21 cellular contexts compared by ENCODE assay signal in genomic region chr20:33418033-33418432, GRCh38. TPM values are rescaled to one million over a fixed set of nuclear protein-coding genes. Genes with fewer than 3 reads are reported as not detected.
DNase-seq lines count a peak whose midpoint lies in the region; ATAC-seq, FAIRE-seq and TF ChIP-seq lines count a peak whose summit lies in the region.
"Had no signal": no experiment of that assay in that cellular context is flagged by ENCODE, and none has a peak within 500 bp of the region (broad histone marks: within the 10 kb centered on the region; RNA-seq: fewer than 3 reads in every experiment).

No MANE protein-coding gene starts in this region.

- no peak for TF ChIP-seq RAD21 in H1 (IDR thresholded peaks at IDR 0.05 in 1 of 2, conservative IDR thresholded peaks at IDR 0.05 in 1 of 2; ENCODE audit: low read depth in 2 of 2, low read length in 2 of 2)

- no peak overlapping the region for H2BK12ac ChIP-seq in H1 (ENCODE audit: low read depth, low read length)

- H2AFZ ChIP-seq in H1 (ENCODE audit: low read length): no peak overlapping the region

- 86% methylated on average over 3 of the region's 3 CpGs; no CpG with 5 or more reads in 1 of the 2 experiments for WGBS in H1 (ENCODE audit: extremely low coverage in 1 of 2, insufficient coverage in 1 of 2, insufficient read length in 1 of 2, insufficient replicate concordance in 2 of 2, low coverage in 1 of 2, low lambda C conversion rate in 2 of 2, missing lambda C conversion rate in 1 of 2), 2 experiments

- CTCF ChIA-PET in H1 (lab: Charles Lee; ENCODE audit: partially characterized antibody): interaction anchor here (1.6 kb wide), 1 partner anchor 14 kb away, joined by 7 read pairs; no protein-coding TSS in a partner anchor
- CTCF ChIA-PET in activated CD4-positive, alpha-beta memory T cell treated with anti-CD3 and anti-CD28 coated beads for 36 hours (lab: Charles Lee): no interaction called here

- TF ChIP-seq POLR2A in H1 (IDR thresholded peaks at IDR 0.05; ENCODE audit: control extremely low read depth in 1 of 2, low read depth in 2 of 2, low read length in 2 of 2): no peak

- no peak overlapping the region for H3K23ac ChIP-seq in H1 (ENCODE audit: insufficient read length)

- H3K56ac ChIP-seq in H1 (replicated peaks; ENCODE audit: insufficient read length, low read depth, low read length): no peak overlapping the region

- no peaks in the 10 kb centered on the region for H4K20me1 ChIP-seq in H1 (replicated peaks in 1 of 2; ENCODE audit: control insufficient read depth in 1 of 2, insufficient read depth in 2 of 2, low read length in 2 of 2)

- H3K23me2 ChIP-seq in H1 (ENCODE audit: low read depth, low read length): no peaks in the 10 kb centered on the region

- H2BK5ac ChIP-seq in H1 (ENCODE audit: low read depth, low read length): no peak overlapping the region

- no peak overlapping the region for H3K18ac ChIP-seq in H1 (ENCODE audit: extremely low read depth, low read length)

- POLR2A ChIA-PET in H1 (lab: Charles Lee; ENCODE audit: partially characterized antibody): interaction anchor here (0.7 kb wide), 1 partner anchor 254 kb away, joined by 3 read pairs; no protein-coding TSS in a partner anchor
- POLR2A ChIA-PET in activated CD4-positive, alpha-beta memory T cell treated with anti-CD3 and anti-CD28 coated beads for 36 hours (lab: Charles Lee): no interaction called here

- no peaks in the 10 kb centered on the region for H3K4me1 Mint-ChIP-seq in activated CD4-positive, alpha-beta memory T cell treated with anti-CD3 and anti-CD28 coated beads for 36 hours (ENCODE audit: low read depth)
- H3K4me1 Mint-ChIP-seq: IgD-negative memory B cell had no signal

- TF ChIP-seq EP300 in H1 (IDR thresholded peaks at IDR 0.05; ENCODE audit: borderline replicate concordance in 1 of 2, low read depth in 2 of 2, low read length in 2 of 2): no peak

- FAIRE-seq in H1 (lab: Jason Lieb, UNC): no peak
- FAIRE-seq: HTR-8/SVneo had no signal

- no peak overlapping the region for H2BK15ac ChIP-seq in H1 (ENCODE audit: low read length)

- H3K4me3 Mint-ChIP-seq in activated CD4-positive, alpha-beta memory T cell treated with anti-CD3 and anti-CD28 coated beads for 36 hours: no peak overlapping the region
- H3K4me3 Mint-ChIP-seq: IgD-negative memory B cell had no signal

- intact Hi-C loops in left ventricle myocardium inferior (cut with micrococcal nuclease): no loop called here
- intact Hi-C loops in Right ventricle myocardium inferior (cut with DNase I): no loop called here
- intact Hi-C loops in activated CD4-positive, alpha-beta memory T cell treated with anti-CD3 and anti-CD28 coated beads for 36 hours (cut with micrococcal nuclease): no loop called here

- H2BK120ac ChIP-seq in H1 (replicated peaks; ENCODE audit: low read depth, low read length): no peak overlapping the region

- H3K36me3 Mint-ChIP-seq in activated CD4-positive, alpha-beta memory T cell treated with anti-CD3 and anti-CD28 coated beads for 36 hours: no peaks in the 10 kb centered on the region
- H3K36me3 Mint-ChIP-seq: IgD-negative memory B cell had no signal

- H3K14ac ChIP-seq in H1 (ENCODE audit: insufficient read length): no peak overlapping the region

- H4K5ac ChIP-seq in H1 (ENCODE audit: insufficient read length, low read depth, low read length): no peak overlapping the region

- no peak overlapping the region for H2BK20ac ChIP-seq in H1 (ENCODE audit: low read length)

- no peaks in the 10 kb centered on the region for H3K27me3 ChIP-seq in left ventricle myocardium inferior (ENCODE audit: low read depth)
- H3K27me3 ChIP-seq in H1 (replicated peaks in 1 of 4; ENCODE audit: control insufficient read depth in 3 of 4, extremely low read depth in 1 of 4, insufficient read depth in 3 of 4, low read length in 3 of 4): no peaks in the 10 kb centered on the region
- H3K27me3 ChIP-seq: SJCRH30 had no signal

- no peaks in the 10 kb centered on the region for H3K9me3 ChIP-seq in left ventricle myocardium inferior (replicated peaks)
- no peaks in the 10 kb centered on the region for H3K9me3 ChIP-seq in H1 (ENCODE audit: insufficient read depth in 2 of 2, low read depth in 1 of 2, low read length in 1 of 2)
- H3K9me3 ChIP-seq: SJCRH30 had no signal

- no peak overlapping the region for H3K9ac ChIP-seq in H1 (replicated peaks in 1 of 4; ENCODE audit: extremely low read depth in 1 of 4, low read depth in 3 of 4, low read length in 3 of 4)

- H3K4me3 ChIP-seq in left ventricle myocardium inferior (no peak overlapping the region), H1 (ENCODE audit: extremely low read depth in 1 of 4, insufficient read depth in 2 of 4, low read depth in 3 of 4, low read length in 4 of 4) (no peak overlapping the region), foreskin fibroblast (ENCODE audit: low read depth in 1 of 2, low read length in 2 of 2) (no peak overlapping the region)
- H3K4me3 ChIP-seq: SJCRH30 had no signal

- H2AK5ac ChIP-seq in H1 (ENCODE audit: low read depth, low read length): no peak overlapping the region

- H3K36me3 ChIP-seq in left ventricle myocardium inferior (peaks cover 25% of the 10 kb centered on the region), H1 (ENCODE audit: control insufficient read depth in 2 of 4, insufficient read depth in 4 of 4, low read length in 3 of 4) (no peaks in the 10 kb centered on the region)
- H3K36me3 ChIP-seq: SJCRH30 had no signal

- no peak overlapping the region for H4K91ac ChIP-seq in H1 (replicated peaks; ENCODE audit: insufficient read length, low read length)

- H3K4me2 ChIP-seq in H1 (ENCODE audit: insufficient read depth in 1 of 2, low read depth in 2 of 2, low read length in 2 of 2): no peak overlapping the region

- peak; percentile 46 for DNase-seq in DMS53 (lab: John Stamatoyannopoulos, UW)
- no peak for DNase-seq in DMS53 treated with DMSO at 0.1 percent for 48 hours (lab: John Stamatoyannopoulos, UW; ENCODE audit: unreplicated experiment)
- no peak for DNase-seq in left ventricle myocardium inferior
- DNase-seq in Right ventricle myocardium inferior (ENCODE audit: missing footprints): no peak
- no peak for DNase-seq in H1 (ENCODE audit: low read depth in 1 of 2, low spot score in 2 of 2)
- DNase-seq in activated CD4-positive, alpha-beta memory T cell treated with anti-CD3 and anti-CD28 coated beads for 36 hours: no peak
- no peak for DNase-seq in foreskin fibroblast
- no peak for DNase-seq in NCI-H510A treated with DMSO at 0.1 percent for 48 hours (lab: John Stamatoyannopoulos, UW)
- DNase-seq: AML-193, DND-41, HCEC 1CT, NCI-H1105, NCI-H2081 treated with DMSO at 0.1 percent for 48 hours, NCI-H510A, NCI-H774, RPMI8226, SJCRH30 had no signal

- peak overlapping the region; percentile 91 for H3K27ac ChIP-seq in left ventricle myocardium inferior (replicated peaks)
- H3K27ac ChIP-seq in H1 (ENCODE audit: low read depth, low read length): no peak overlapping the region
- H3K27ac ChIP-seq: 22Rv1, C4-2B, SJCRH30 had no signal

- no peak overlapping the region for H3K4ac ChIP-seq in H1 (replicated peaks; ENCODE audit: insufficient read length, low read depth, low read length)

- H3K27me3 Mint-ChIP-seq in activated CD4-positive, alpha-beta memory T cell treated with anti-CD3 and anti-CD28 coated beads for 36 hours: no peaks in the 10 kb centered on the region
- H3K27me3 Mint-ChIP-seq: IgD-negative memory B cell had no signal

- no peak for TF ChIP-seq CTCF in left ventricle myocardium inferior (IDR thresholded peaks at IDR 0.05; ENCODE audit: borderline replicate concordance)
- no peak for TF ChIP-seq CTCF in H1 (IDR thresholded peaks at IDR 0.05; ENCODE audit: control extremely low read depth in 1 of 3, insufficient read depth in 1 of 3, low read depth in 1 of 3, low read length in 3 of 3)
- TF ChIP-seq CTCF in foreskin fibroblast (IDR thresholded peaks at IDR 0.05; ENCODE audit: low read depth, low read length): no peak

- H3K9me3 Mint-ChIP-seq in activated CD4-positive, alpha-beta memory T cell treated with anti-CD3 and anti-CD28 coated beads for 36 hours: no peaks in the 10 kb centered on the region
- H3K9me3 Mint-ChIP-seq: IgD-negative memory B cell had no signal

- H3K79me1 ChIP-seq in H1 (ENCODE audit: low read depth, low read length): no peaks in the 10 kb centered on the region

- H4K8ac ChIP-seq in H1 (ENCODE audit: extremely low read depth, insufficient read depth, low read length): no peak overlapping the region

- no peak for ATAC-seq in Right ventricle myocardium inferior

- no peak overlapping the region for H3K27ac Mint-ChIP-seq in activated CD4-positive, alpha-beta memory T cell treated with anti-CD3 and anti-CD28 coated beads for 36 hours
- H3K27ac Mint-ChIP-seq: IgD-negative memory B cell had no signal

- peaks cover 68% of the 10 kb centered on the region for H3K4me1 ChIP-seq in left ventricle myocardium inferior
- H3K4me1 ChIP-seq in H1 (replicated peaks in 1 of 4; ENCODE audit: control insufficient read depth in 3 of 4, insufficient read depth in 4 of 4, low read length in 3 of 4): no peaks in the 10 kb centered on the region

- H3K79me2 ChIP-seq in H1 (ENCODE audit: control insufficient read depth in 1 of 2, insufficient read depth in 2 of 2, low read length in 2 of 2): no peaks in the 10 kb centered on the region

RNA-seq across cellular contexts. Expression of gene CDK5RAP1, which starts 16.7 kb away (rescaled TPM):
- total RNA-seq in left ventricle myocardium inferior: 19.9 TPM
- total RNA-seq in Right ventricle myocardium inferior: 18.3 TPM
- total RNA-seq in H1 (2021; fragmentation: NEBNext Ultra II Directional; extraction: Animal tissue kit (Norgen Biotek cat#: 25700)): 42.0 and 46.6 TPM in 2 replicates
- 37.8 and 42.4 TPM in 2 replicates for polyA plus RNA-seq in H1 (2011; rRNA removed)
- 48.8 TPM for polyA plus RNA-seq in H1 (2011; cell fraction: cytosol; rRNA removed)
- 56.8 TPM for polyA plus RNA-seq in H1 (2011; cell fraction: nucleus; rRNA removed)
- 52.5 to 62.1 TPM (median 53.9 TPM) in 4 replicates for polyA plus RNA-seq in H1 (2012, experiment 1 of 2)
- polyA plus RNA-seq in H1 (2012, experiment 2 of 2): 41.0 TPM
- polyA plus RNA-seq in H1 (2013, experiment 1 of 2): 25.8 TPM
- 22.7 TPM for polyA plus RNA-seq in H1 (2013, experiment 2 of 2)
- 41.5 and 65.0 TPM in 2 replicates for polyA minus RNA-seq in H1 (2011; rRNA and poly(A)+ RNA removed)
- 26.4 TPM for polyA minus RNA-seq in H1 (2011; cell fraction: cytosol; rRNA and poly(A)+ RNA removed)
- 29.0 TPM for polyA minus RNA-seq in H1 (2011; cell fraction: nucleus; rRNA and poly(A)+ RNA removed)
- total RNA-seq in activated CD4-positive, alpha-beta memory T cell treated with anti-CD3 and anti-CD28 coated beads for 36 hours: 10 to 100 TPM; 39.6 to 40.3 TPM

RNA-seq across cellular contexts. Expression of gene SNTA1, which starts 25.5 kb away (rescaled TPM):
- total RNA-seq in left ventricle myocardium inferior (202 TPM), Right ventricle myocardium inferior (199 TPM)
- total RNA-seq in H1 (2021; fragmentation: NEBNext Ultra II Directional; extraction: Animal tissue kit (Norgen Biotek cat#: 25700)): 4.5 and 5.5 TPM in 2 replicates
- 8.0 and 9.0 TPM in 2 replicates for polyA plus RNA-seq in H1 (2011; rRNA removed)
- polyA plus RNA-seq in H1 (2011; cell fraction: cytosol; rRNA removed): 7.7 TPM
- 7.2 TPM for polyA plus RNA-seq in H1 (2011; cell fraction: nucleus; rRNA removed)
- polyA plus RNA-seq in H1 (2012, experiment 1 of 2): 4.7 to 7.4 TPM (median 6.1 TPM) in 4 replicates
- polyA plus RNA-seq in H1 (2012, experiment 2 of 2): 6.7 TPM
- polyA plus RNA-seq in H1 (2013, experiment 1 of 2): 2.6 TPM
- 2.9 TPM for polyA plus RNA-seq in H1 (2013, experiment 2 of 2)
- polyA minus RNA-seq in H1 (2011; rRNA and poly(A)+ RNA removed): 3.4 and 4.5 TPM in 2 replicates
- polyA minus RNA-seq in H1 (2011; cell fraction: cytosol; rRNA and poly(A)+ RNA removed): 3.1 TPM
- polyA minus RNA-seq in H1 (2011; cell fraction: nucleus; rRNA and poly(A)+ RNA removed): 1.6 TPM
- 1 to 10 TPM; 5.6 to 5.7 TPM for total RNA-seq in activated CD4-positive, alpha-beta memory T cell treated with anti-CD3 and anti-CD28 coated beads for 36 hours

Comparison
In these comparisons a context has a peak if more than half of its experiments do, and no peak if none do; other contexts are left out.
1. RNA of gene SNTA1, which starts 25.5 kb away (total RNA-seq): 202 TPM in left ventricle myocardium inferior (single experiment) and 199 TPM in Right ventricle myocardium inferior (single experiment); 5.6 to 5.7 TPM in activated CD4-positive, alpha-beta memory T cell treated with anti-CD3 and anti-CD28 coated beads for 36 hours and 4.5 to 5.5 TPM in H1; every median in the first group is over 10 times any median in the second.